In genomic region chr12:67069451-67070306, GRCh38 we compare ENCODE assay signal across 7 cellular contexts.
DNase-seq lines count a peak whose midpoint lies in the region; ATAC-seq, FAIRE-seq and TF ChIP-seq lines count a peak whose summit lies in the region.

No MANE protein-coding gene starts in this region.

- peaks cover 63% of the 10 kb centered on the region for H3K27me3 Mint-ChIP-seq in activated CD4-positive, alpha-beta T cell treated with anti-CD3 and anti-CD28 coated beads, Interleukin-2, amount 10 ng/mL, durations not matched to agents 24 days and 14 days
- peaks cover 15% of the 10 kb centered on the region for H3K27me3 Mint-ChIP-seq in endothelial cell (ENCODE audit: unreplicated experiment)

- intact Hi-C loops in HCT116 (cut with micrococcal nuclease), result no loop called here
- intact Hi-C loops in activated CD4-positive, alpha-beta T cell treated with anti-CD3 and anti-CD28 coated beads, Interleukin-2, amount 10 ng/mL, durations not matched to agents 24 days and 14 days (cut with micrococcal nuclease), result loop anchor here (2.0 kb wide), 1 partner anchor 199 kb away; the partner anchor contains the start of gene CAND1
- intact Hi-C loops in tibial artery (cut with DNase I; ENCODE audit: low total_unique reads), result no loop called here

- peaks cover 0 to 3% of the 10 kb centered on the region in 2 experiments; a peak in 2 of 4 replicates for H3K4me1 ChIP-seq in HCT116 (ENCODE audit: control insufficient read depth in 1 of 2, insufficient read depth in 2 of 2, low read length in 2 of 2)
- peaks cover 0 to 21% (median 10%) of the 10 kb centered on the region in 4 donors for H3K4me1 ChIP-seq in tibial artery

- H3K9me2 ChIP-seq in HCT116 (ENCODE audit: insufficient read depth), result no peaks in the 10 kb centered on the region

- TF ChIP-seq RAD21 in HCT116 (IDR thresholded peaks at IDR 0.05; ENCODE audit: low read depth), result no peak

- H3K9me3 Mint-ChIP-seq in activated CD4-positive, alpha-beta T cell treated with anti-CD3 and anti-CD28 coated beads, Interleukin-2, amount 10 ng/mL, durations not matched to agents 24 days and 14 days, result peaks cover 6% of the 10 kb centered on the region
- no peaks in the 10 kb centered on the region for H3K9me3 Mint-ChIP-seq in endothelial cell (ENCODE audit: unreplicated experiment)

- peak overlapping the region; percentile 62 for H3K4me2 ChIP-seq in HCT116 (ENCODE audit: low read length)

- peak; percentile 72 for ATAC-seq in HCT116

- peak overlapping the region; percentile 25 to 46 for H3K4me3 ChIP-seq in HCT116 (replicated peaks in 1 of 2; ENCODE audit: low read depth in 1 of 2, low read length in 2 of 2)
- H3K4me3 ChIP-seq in tibial artery, result peak overlapping the region; percentile 49 to 68

- H3K27ac ChIP-seq in HCT116 (ENCODE audit: low read depth, low read length) (no peak overlapping the region), tibial artery (no peak overlapping the region)

- POLR2A ChIA-PET in HCT116 (lab: Charles Lee), result no interaction called here

- TF ChIP-seq POLR2A in GM12891 (IDR thresholded peaks at IDR 0.05; ENCODE audit: low read depth, low read length) (no peak), HCT116 (IDR thresholded peaks at IDR 0.05; ENCODE audit: borderline replicate concordance, extremely low read depth, insufficient read depth, insufficient read length) (no peak)

- no peaks in the 10 kb centered on the region for H3K36me3 Mint-ChIP-seq in activated CD4-positive, alpha-beta T cell treated with anti-CD3 and anti-CD28 coated beads, Interleukin-2, amount 10 ng/mL, durations not matched to agents 24 days and 14 days (ENCODE audit: low read depth)
- H3K36me3 Mint-ChIP-seq in endothelial cell (ENCODE audit: low read depth, unreplicated experiment), result no peaks in the 10 kb centered on the region

- RAD21 ChIA-PET in HCT116 (lab: Charles Lee; ENCODE audit: low non-redundant PET in 1 of 2, low total read pairs in 2 of 2, uncharacterized antibody in 2 of 2, unreplicated experiment in 2 of 2), result no interaction called here

- H3K9me3 ChIP-seq in HCT116 (ENCODE audit: control insufficient read depth in 1 of 2, insufficient read depth in 1 of 2, low read depth in 1 of 2, low read length in 2 of 2), result no peaks in the 10 kb centered on the region
- no peaks in the 10 kb centered on the region for H3K9me3 ChIP-seq in tibial artery

- no peak overlapping the region for H2AFZ ChIP-seq in HCT116 (ENCODE audit: low read depth, low read length, poor library complexity, severe bottlenecking)

- DNase-seq in GM12891 (ENCODE audit: insufficient read length, low spot score), result peak; percentile 23
- no peak for DNase-seq in HCT116 (ENCODE audit: low read depth, low spot score)
- peak; percentile 57 for DNase-seq in NCI-H1105 treated with DMSO at 0.1 percent for 48 hours (lab: John Stamatoyannopoulos, UW)
- peak; percentile 78 for DNase-seq in activated CD4-positive, alpha-beta T cell treated with anti-CD3 and anti-CD28 coated beads, Interleukin-2, amount 10 ng/mL, durations not matched to agents 24 days and 14 days
- DNase-seq in endothelial cell (ENCODE audit: low spot score), result peak; percentile 57
- DNase-seq in myocyte (ENCODE audit: low read depth), result peak; percentile 13
- DNase-seq in tibial artery, result peak in 1 of 2 donors; percentile 66

- H3K36me3 ChIP-seq in HCT116 (ENCODE audit: control insufficient read depth in 1 of 2, insufficient read depth in 2 of 2, low read length in 2 of 2), result no peaks in the 10 kb centered on the region
- no peaks in the 10 kb centered on the region for H3K36me3 ChIP-seq in tibial artery

- no peaks in the 10 kb centered on the region for H4K20me1 ChIP-seq in HCT116 (ENCODE audit: insufficient read depth)

- H3K9ac ChIP-seq in HCT116 (ENCODE audit: low read length), result no peak overlapping the region

- H3K79me2 ChIP-seq in HCT116 (ENCODE audit: insufficient read depth, low read length), result no peaks in the 10 kb centered on the region

- no peak for FAIRE-seq in GM12891 (lab: Jason Lieb, UNC)

- peaks cover 12% of the 10 kb centered on the region for H3K4me1 Mint-ChIP-seq in activated CD4-positive, alpha-beta T cell treated with anti-CD3 and anti-CD28 coated beads, Interleukin-2, amount 10 ng/mL, durations not matched to agents 24 days and 14 days
- peaks cover 18% of the 10 kb centered on the region for H3K4me1 Mint-ChIP-seq in endothelial cell (ENCODE audit: unreplicated experiment)

- H3K27me3 ChIP-seq in HCT116 (ENCODE audit: insufficient read depth, low read length), result peaks cover 37% of the 10 kb centered on the region
- peaks cover 0 to 24% of the 10 kb centered on the region in 2 donors for H3K27me3 ChIP-seq in tibial artery

- peak overlapping the region; percentile 86 for H3K4me3 Mint-ChIP-seq in activated CD4-positive, alpha-beta T cell treated with anti-CD3 and anti-CD28 coated beads, Interleukin-2, amount 10 ng/mL, durations not matched to agents 24 days and 14 days
- H3K4me3 Mint-ChIP-seq in endothelial cell (ENCODE audit: unreplicated experiment), result peak overlapping the region; percentile 89

- CTCF ChIA-PET in HCT116 (lab: Charles Lee), result no interaction called here

- TF ChIP-seq CTCF in HCT116 (IDR thresholded peaks at IDR 0.05 in 2 of 3, conservative IDR thresholded peaks at IDR 0.05 in 1 of 3; ENCODE audit: borderline replicate concordance in 1 of 3, insufficient read depth in 1 of 3, low read depth in 2 of 3, low read length in 2 of 3) (no peak), endothelial cell (IDR thresholded peaks at IDR 0.05; ENCODE audit: unreplicated experiment) (no peak), tibial artery (IDR thresholded peaks at IDR 0.05) (no peak)

- no TSS peak for BruUV-seq in HCT116 (replicated peaks; lab: Mats Ljungman, UMichigan)

- peak overlapping the region; percentile 58 for H3K27ac Mint-ChIP-seq in activated CD4-positive, alpha-beta T cell treated with anti-CD3 and anti-CD28 coated beads, Interleukin-2, amount 10 ng/mL, durations not matched to agents 24 days and 14 days
- H3K27ac Mint-ChIP-seq in endothelial cell (ENCODE audit: unreplicated experiment), result peak overlapping the region; percentile 2

TF ChIP-seq in GM12891, 5 proteins besides CTCF, POLR2A, EP300 and RAD21:
- TF ChIP-seq PAX5 (IDR thresholded peaks at IDR 0.05; ENCODE audit: insufficient read depth, low read length, severe bottlenecking) (no peak), POU2F2 (IDR thresholded peaks at IDR 0.05; ENCODE audit: low read depth, low read length) (no peak), SPI1 (IDR thresholded peaks at IDR 0.05; ENCODE audit: low read depth, low read length) (no peak), POLR2AphosphoS5 (IDR thresholded peaks at IDR 0.05; ENCODE audit: low read depth, low read length) (no peak), TAF1 (IDR thresholded peaks at IDR 0.05; ENCODE audit: low read depth, low read length) (no peak)
TF ChIP-seq in GM12891: peak in this region for 0.

TF ChIP-seq in HCT116, 20 proteins besides CTCF, POLR2A, EP300 and RAD21:
- TF ChIP-seq YY1 (IDR thresholded peaks at IDR 0.05; ENCODE audit: extremely low read depth, insufficient replicate concordance, low read depth, low read length), result no peak
- no peak for TF ChIP-seq SP1 (IDR thresholded peaks at IDR 0.05; ENCODE audit: low read depth)
- no peak for TF ChIP-seq EZH2 (IDR thresholded peaks at IDR 0.05)
- TF ChIP-seq SIN3A (IDR thresholded peaks at IDR 0.05; ENCODE audit: low read depth), result no peak
- no peak for TF ChIP-seq ZNF274 (IDR thresholded peaks at IDR 0.05; ENCODE audit: low read depth, low read length)
- TF ChIP-seq SRF (IDR thresholded peaks at IDR 0.05; ENCODE audit: low read depth), result no peak
- no peak for TF ChIP-seq ELF1 (IDR thresholded peaks at IDR 0.05; ENCODE audit: borderline replicate concordance, low read depth)
